25 cellular contexts compared by ENCODE assay signal in genomic region chr12:110198386-110198785, GRCh38.
"Had no signal": no experiment of that assay in that cellular context is flagged by ENCODE, and none has a peak within 500 bp of the region (broad histone marks: within the 10 kb centered on the region; RNA-seq: fewer than 3 reads in every experiment).

No MANE protein-coding gene starts in this region.

- H3K4me1 ChIP-seq: prostate gland, uterus had no signal

- H3K36me3 ChIP-seq: gastrocnemius medialis, prostate gland, uterus had no signal

- H3K27ac ChIP-seq: gastrocnemius medialis, prostate gland, skin epidermis, tibial nerve, uterus had no signal

- ATAC-seq: activated CD8-positive, alpha-beta memory T cell treated with anti-CD3 and anti-CD28 coated beads, Interleukin-2, amount 10 ng/mL, durations not matched to agents 7 days and 5 days; gastrocnemius medialis; left lobe of liver; natural killer cell treated with Interleukin-12 subunit alpha and Interleukin-12 subunit beta and Interleukin-15 and Interleukin-18, amount 100 ng/mL, for 72 hours; right cardiac atrium; T-cell had no signal

- DNase-seq: activated B cell treated with CpG ODN at 0.5 μM for 24 hours; activated CD4-positive, alpha-beta memory T cell treated with anti-CD3 and anti-CD28 coated beads for 36 hours; activated CD4-positive, alpha-beta T cell treated with anti-CD3 and anti-CD28 coated beads for 4 hours; activated CD8-positive, alpha-beta memory T cell treated with anti-CD3 and anti-CD28 coated beads, Interleukin-2, amount 10 ng/mL, durations not matched to agents 7 days and 5 days; activated naive CD4-positive, alpha-beta T cell; activated naive CD8-positive, alpha-beta T cell treated with anti-CD3 and anti-CD28 coated beads, Interleukin-2, amount 10 ng/mL, durations not matched to agents 7 days and 5 days; anterior cingulate cortex; cerebellar nuclear complex; effector memory CD4-positive, alpha-beta T cell; gastrocnemius medialis; head of caudate nucleus; kidney; occipital lobe; right cardiac atrium; stimulated activated CD4-positive, alpha-beta T cell treated with anti-CD3 and anti-CD28 coated beads, Interleukin-15, amount 100 ng/mL, for 24 hours; stimulated activated CD4-positive, alpha-beta T cell treated with anti-CD3 and anti-CD28 coated beads, Interleukin-2, amount 100 ng/mL, for 48 hours; T-cell; T-helper 9 cell; uterus had no signal

- H3K4me3 ChIP-seq: gastrocnemius medialis, lung, prostate gland, skin epidermis, tibial nerve, uterus had no signal

- H3K9me3 ChIP-seq: gastrocnemius medialis, prostate gland, tibial nerve, uterus had no signal

- H3K27me3 ChIP-seq: gastrocnemius medialis, tibial nerve, uterus had no signal

- FAIRE-seq: kidney had no signal
